7 cellular contexts compared by ENCODE assay signal in the genomic region with DNA sequence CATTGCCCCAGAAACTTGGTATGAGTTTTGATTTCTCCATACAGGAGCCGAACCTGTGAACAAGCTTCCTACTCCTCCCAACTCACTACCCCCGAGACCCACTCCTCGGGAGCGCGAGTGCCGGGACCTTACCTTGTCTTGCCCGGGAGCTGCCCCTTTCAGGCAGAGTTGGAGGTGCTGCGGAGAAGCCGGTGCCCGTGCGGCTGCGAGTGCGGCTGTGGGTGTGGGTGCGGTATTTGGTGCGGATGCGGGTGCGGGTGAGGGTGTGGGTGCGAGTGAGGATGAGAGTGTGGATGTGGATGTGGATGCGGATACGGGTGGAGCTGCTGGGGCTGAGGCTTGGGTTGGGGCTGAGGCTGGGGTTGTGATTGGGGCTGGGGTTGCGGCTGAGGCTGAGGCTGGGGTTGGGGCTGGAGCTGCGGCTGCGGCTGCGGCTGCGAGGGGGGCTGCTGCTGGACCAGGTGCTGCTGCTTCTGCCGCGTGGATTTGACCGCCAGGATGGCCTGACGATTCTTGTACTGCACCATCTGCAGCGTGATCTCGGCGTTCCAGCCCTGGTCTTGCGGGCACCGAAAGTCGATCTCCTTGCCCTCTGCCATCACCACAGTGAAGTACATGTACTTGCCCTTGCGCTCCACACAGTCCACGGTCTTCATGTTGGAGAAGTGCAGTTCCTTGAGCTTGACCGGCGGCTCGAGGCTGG.
DNase-seq lines count a peak whose midpoint lies in the region; ATAC-seq and TF ChIP-seq lines count a peak whose summit lies in the region.

No MANE protein-coding gene starts in this region.

- peak overlapping the region; percentile 93 to 99 for H3K4me3 Mint-ChIP-seq in stimulated activated naive CD8-positive, alpha-beta T cell treated with anti-CD3 and anti-CD28 coated beads, Interleukin-15, amount 100 ng/mL, for 72 hours

- peak overlapping the region; percentile 80 for H3K27ac ChIP-seq in muscle layer of colon (ENCODE audit: low read depth, low read length)

- H3K4me3 ChIP-seq in epithelial cell of esophagus (ENCODE audit: low read length) = peak overlapping the region; percentile 83
- peak overlapping the region; percentile 83 to 84 for H3K4me3 ChIP-seq in muscle layer of colon (ENCODE audit: low read depth in 1 of 2, low read length in 2 of 2)

- H3K27me3 ChIP-seq in muscle layer of colon (ENCODE audit: control insufficient read depth in 1 of 2, insufficient read depth in 2 of 2, low read length in 2 of 2) = peaks cover 0 to 5% of the 10 kb centered on the region in 2 donors

- peak overlapping the region; percentile 30 for H3K9ac ChIP-seq in muscle layer of colon (ENCODE audit: low read length)

- no peaks in the 10 kb centered on the region for H3K9me3 Mint-ChIP-seq in stimulated activated naive CD8-positive, alpha-beta T cell treated with anti-CD3 and anti-CD28 coated beads, Interleukin-15, amount 100 ng/mL, for 72 hours

- peaks cover 53% of the 10 kb centered on the region for H3K4me1 Mint-ChIP-seq in stimulated activated naive CD8-positive, alpha-beta T cell treated with anti-CD3 and anti-CD28 coated beads, Interleukin-15, amount 100 ng/mL, for 72 hours

- peak overlapping the region; percentile 94 to 99 for H3K27ac Mint-ChIP-seq in stimulated activated naive CD8-positive, alpha-beta T cell treated with anti-CD3 and anti-CD28 coated beads, Interleukin-15, amount 100 ng/mL, for 72 hours

- no peaks in the 10 kb centered on the region for H3K36me3 ChIP-seq in muscle layer of colon (ENCODE audit: insufficient read depth, low read length)

- no peaks in the 10 kb centered on the region for H3K9me3 ChIP-seq in muscle layer of colon (ENCODE audit: low read length)

- TF ChIP-seq CTCF in epithelial cell of esophagus (IDR thresholded peaks at IDR 0.05; ENCODE audit: insufficient read depth, low read depth, low read length, missing control alignments) = no peak

- DNase-seq in NCI-H146 treated with DMSO at 0.1 percent for 48 hours (lab: John Stamatoyannopoulos, UW; ENCODE audit: unreplicated experiment) (peak; percentile 34), epithelial cell of esophagus (ENCODE audit: low read depth) (no peak)
- peak; percentile 55 for DNase-seq in activated CD8-positive, alpha-beta memory T cell treated with anti-CD3 and anti-CD28 coated beads, Interleukin-2, amount 50 U/mL, for 4 hours
- DNase-seq in stimulated activated naive CD8-positive, alpha-beta T cell treated with anti-CD3 and anti-CD28 coated beads, Interleukin-15, amount 100 ng/mL, for 72 hours = peak; percentile 64 to 74

- peaks cover 17% of the 10 kb centered on the region for H3K4me1 ChIP-seq in muscle layer of colon (ENCODE audit: insufficient read depth, low read length)

- ATAC-seq in GM21381 (IDR thresholded peaks at IDR 0.05; ENCODE audit: unreplicated experiment) (peak; percentile 14), GM18511 (IDR thresholded peaks at IDR 0.05; ENCODE audit: unreplicated experiment) (no peak)
- ATAC-seq in stimulated activated naive CD8-positive, alpha-beta T cell treated with anti-CD3 and anti-CD28 coated beads, Interleukin-15, amount 100 ng/mL, for 72 hours = peak; percentile 19

- H3K27me3 Mint-ChIP-seq in stimulated activated naive CD8-positive, alpha-beta T cell treated with anti-CD3 and anti-CD28 coated beads, Interleukin-15, amount 100 ng/mL, for 72 hours = no peaks in the 10 kb centered on the region
